In the genomic region with DNA sequence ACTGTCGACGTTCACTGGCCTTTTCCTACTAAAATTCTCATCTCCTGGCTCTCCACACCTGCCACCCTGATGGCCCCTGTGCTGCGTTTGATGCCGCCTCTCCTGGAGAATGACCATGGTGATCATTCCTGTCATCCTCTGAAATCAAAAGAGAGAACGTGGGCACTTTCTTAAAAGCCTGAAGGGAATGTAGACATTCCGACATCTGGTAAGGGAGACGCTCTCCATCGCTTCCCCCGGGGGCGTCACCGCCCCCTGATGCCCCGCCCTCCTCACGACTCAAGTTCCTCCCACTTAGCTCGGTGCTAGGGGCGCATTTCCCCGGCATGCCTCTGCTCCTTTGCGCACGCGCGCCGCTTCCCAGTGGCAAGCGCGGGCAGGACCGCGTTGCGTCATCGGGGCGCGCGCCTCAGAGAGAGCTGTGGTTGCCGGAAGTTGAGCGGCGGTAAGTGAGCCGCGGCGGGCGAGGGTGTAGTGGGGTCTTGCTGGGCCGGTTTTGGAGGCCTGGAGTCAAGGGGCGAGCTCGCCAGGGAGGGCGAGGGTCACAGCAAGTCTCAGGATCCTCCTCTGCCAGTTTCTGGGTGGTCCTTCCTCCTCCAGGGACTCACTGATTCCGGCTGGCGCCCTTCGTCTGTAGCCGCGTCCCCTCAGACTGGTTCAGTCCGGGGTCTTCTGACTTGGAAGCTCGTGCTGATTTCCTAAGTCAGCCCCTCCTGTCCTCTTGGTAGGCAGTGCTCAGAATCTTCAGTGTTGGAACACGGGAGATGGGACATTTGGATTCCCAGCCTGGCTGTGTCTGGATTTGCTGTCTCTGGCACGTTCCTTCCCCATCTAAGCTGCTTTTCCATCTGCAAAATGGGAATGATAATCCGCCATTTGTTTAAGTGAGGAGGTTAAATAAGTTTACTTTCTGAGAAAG, we compare ENCODE assay signal across 1 cellular context.
A peak's percentile ranks its signal among the peaks of the same experiment; 100 is the strongest.
TF ChIP-seq lines count a peak whose summit lies in the region.

A gene with protein sequence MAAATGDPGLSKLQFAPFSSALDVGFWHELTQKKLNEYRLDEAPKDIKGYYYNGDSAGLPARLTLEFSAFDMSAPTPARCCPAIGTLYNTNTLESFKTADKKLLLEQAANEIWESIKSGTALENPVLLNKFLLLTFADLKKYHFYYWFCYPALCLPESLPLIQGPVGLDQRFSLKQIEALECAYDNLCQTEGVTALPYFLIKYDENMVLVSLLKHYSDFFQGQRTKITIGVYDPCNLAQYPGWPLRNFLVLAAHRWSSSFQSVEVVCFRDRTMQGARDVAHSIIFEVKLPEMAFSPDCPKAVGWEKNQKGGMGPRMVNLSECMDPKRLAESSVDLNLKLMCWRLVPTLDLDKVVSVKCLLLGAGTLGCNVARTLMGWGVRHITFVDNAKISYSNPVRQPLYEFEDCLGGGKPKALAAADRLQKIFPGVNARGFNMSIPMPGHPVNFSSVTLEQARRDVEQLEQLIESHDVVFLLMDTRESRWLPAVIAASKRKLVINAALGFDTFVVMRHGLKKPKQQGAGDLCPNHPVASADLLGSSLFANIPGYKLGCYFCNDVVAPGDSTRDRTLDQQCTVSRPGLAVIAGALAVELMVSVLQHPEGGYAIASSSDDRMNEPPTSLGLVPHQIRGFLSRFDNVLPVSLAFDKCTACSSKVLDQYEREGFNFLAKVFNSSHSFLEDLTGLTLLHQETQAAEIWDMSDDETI (plus strand): TSS at position 412 of the 919 bp plus-strand sequence. CDS start 26,299 bp downstream, outside the sequence.

TF ChIP-seq in K562, 482 proteins besides CTCF, POLR2A, EP300 and RAD21 (continued from another document and continues in another):
- TF ChIP-seq, protein P1, sequence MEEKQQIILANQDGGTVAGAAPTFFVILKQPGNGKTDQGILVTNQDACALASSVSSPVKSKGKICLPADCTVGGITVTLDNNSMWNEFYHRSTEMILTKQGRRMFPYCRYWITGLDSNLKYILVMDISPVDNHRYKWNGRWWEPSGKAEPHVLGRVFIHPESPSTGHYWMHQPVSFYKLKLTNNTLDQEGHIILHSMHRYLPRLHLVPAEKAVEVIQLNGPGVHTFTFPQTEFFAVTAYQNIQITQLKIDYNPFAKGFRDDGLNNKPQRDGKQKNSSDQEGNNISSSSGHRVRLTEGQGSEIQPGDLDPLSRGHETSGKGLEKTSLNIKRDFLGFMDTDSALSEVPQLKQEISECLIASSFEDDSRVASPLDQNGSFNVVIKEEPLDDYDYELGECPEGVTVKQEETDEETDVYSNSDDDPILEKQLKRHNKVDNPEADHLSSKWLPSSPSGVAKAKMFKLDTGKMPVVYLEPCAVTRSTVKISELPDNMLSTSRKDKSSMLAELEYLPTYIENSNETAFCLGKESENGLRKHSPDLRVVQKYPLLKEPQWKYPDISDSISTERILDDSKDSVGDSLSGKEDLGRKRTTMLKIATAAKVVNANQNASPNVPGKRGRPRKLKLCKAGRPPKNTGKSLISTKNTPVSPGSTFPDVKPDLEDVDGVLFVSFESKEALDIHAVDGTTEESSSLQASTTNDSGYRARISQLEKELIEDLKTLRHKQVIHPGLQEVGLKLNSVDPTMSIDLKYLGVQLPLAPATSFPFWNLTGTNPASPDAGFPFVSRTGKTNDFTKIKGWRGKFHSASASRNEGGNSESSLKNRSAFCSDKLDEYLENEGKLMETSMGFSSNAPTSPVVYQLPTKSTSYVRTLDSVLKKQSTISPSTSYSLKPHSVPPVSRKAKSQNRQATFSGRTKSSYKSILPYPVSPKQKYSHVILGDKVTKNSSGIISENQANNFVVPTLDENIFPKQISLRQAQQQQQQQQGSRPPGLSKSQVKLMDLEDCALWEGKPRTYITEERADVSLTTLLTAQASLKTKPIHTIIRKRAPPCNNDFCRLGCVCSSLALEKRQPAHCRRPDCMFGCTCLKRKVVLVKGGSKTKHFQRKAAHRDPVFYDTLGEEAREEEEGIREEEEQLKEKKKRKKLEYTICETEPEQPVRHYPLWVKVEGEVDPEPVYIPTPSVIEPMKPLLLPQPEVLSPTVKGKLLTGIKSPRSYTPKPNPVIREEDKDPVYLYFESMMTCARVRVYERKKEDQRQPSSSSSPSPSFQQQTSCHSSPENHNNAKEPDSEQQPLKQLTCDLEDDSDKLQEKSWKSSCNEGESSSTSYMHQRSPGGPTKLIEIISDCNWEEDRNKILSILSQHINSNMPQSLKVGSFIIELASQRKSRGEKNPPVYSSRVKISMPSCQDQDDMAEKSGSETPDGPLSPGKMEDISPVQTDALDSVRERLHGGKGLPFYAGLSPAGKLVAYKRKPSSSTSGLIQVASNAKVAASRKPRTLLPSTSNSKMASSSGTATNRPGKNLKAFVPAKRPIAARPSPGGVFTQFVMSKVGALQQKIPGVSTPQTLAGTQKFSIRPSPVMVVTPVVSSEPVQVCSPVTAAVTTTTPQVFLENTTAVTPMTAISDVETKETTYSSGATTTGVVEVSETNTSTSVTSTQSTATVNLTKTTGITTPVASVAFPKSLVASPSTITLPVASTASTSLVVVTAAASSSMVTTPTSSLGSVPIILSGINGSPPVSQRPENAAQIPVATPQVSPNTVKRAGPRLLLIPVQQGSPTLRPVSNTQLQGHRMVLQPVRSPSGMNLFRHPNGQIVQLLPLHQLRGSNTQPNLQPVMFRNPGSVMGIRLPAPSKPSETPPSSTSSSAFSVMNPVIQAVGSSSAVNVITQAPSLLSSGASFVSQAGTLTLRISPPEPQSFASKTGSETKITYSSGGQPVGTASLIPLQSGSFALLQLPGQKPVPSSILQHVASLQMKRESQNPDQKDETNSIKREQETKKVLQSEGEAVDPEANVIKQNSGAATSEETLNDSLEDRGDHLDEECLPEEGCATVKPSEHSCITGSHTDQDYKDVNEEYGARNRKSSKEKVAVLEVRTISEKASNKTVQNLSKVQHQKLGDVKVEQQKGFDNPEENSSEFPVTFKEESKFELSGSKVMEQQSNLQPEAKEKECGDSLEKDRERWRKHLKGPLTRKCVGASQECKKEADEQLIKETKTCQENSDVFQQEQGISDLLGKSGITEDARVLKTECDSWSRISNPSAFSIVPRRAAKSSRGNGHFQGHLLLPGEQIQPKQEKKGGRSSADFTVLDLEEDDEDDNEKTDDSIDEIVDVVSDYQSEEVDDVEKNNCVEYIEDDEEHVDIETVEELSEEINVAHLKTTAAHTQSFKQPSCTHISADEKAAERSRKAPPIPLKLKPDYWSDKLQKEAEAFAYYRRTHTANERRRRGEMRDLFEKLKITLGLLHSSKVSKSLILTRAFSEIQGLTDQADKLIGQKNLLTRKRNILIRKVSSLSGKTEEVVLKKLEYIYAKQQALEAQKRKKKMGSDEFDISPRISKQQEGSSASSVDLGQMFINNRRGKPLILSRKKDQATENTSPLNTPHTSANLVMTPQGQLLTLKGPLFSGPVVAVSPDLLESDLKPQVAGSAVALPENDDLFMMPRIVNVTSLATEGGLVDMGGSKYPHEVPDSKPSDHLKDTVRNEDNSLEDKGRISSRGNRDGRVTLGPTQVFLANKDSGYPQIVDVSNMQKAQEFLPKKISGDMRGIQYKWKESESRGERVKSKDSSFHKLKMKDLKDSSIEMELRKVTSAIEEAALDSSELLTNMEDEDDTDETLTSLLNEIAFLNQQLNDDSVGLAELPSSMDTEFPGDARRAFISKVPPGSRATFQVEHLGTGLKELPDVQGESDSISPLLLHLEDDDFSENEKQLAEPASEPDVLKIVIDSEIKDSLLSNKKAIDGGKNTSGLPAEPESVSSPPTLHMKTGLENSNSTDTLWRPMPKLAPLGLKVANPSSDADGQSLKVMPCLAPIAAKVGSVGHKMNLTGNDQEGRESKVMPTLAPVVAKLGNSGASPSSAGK (IDR thresholded peaks at IDR 0.05) = no peak
- TF ChIP-seq ARNT (IDR thresholded peaks at IDR 0.05) (no peak), SMAD3 (CRISPR knock-in tag; conservative IDR thresholded peaks at IDR 0.05) (no peak), SMAD1 (IDR thresholded peaks at IDR 0.05; ENCODE audit: low read depth, low read length, partially characterized antibody) (peak; percentile 11), NR2C1 (IDR thresholded peaks at IDR 0.05) (no peak), NR2C1 (tag; IDR thresholded peaks at IDR 0.05) (no peak), HNRNPK (IDR thresholded peaks at IDR 0.05; ENCODE audit: low read depth, low read length, poor library complexity, severe bottlenecking) (no peak), RBM22 (IDR thresholded peaks at IDR 0.05; ENCODE audit: low read depth, low read length, poor library complexity, severe bottlenecking) (no peak), EGR1 (conservative IDR thresholded peaks at IDR 0.05) (peak; percentile 74), YBX1 (IDR thresholded peaks at IDR 0.05) (no peak), GABPB1 (CRISPR knock-in tag; IDR thresholded peaks at IDR 0.05) (peak; percentile 92), DMBX1 (CRISPR knock-in tag; IDR thresholded peaks at IDR 0.05; ENCODE audit: borderline replicate concordance) (no peak), BMI1 (IDR thresholded peaks at IDR 0.05; ENCODE audit: low read length) (no peak), ZC3H4 (CRISPR knock-in tag; IDR thresholded peaks at IDR 0.05; ENCODE audit: borderline replicate concordance) (no peak), ZNF324 (CRISPR knock-in tag; IDR thresholded peaks at IDR 0.05) (no peak), TCF3 (CRISPR knock-in tag; IDR thresholded peaks at IDR 0.05) (no peak), BRF1 (IDR thresholded peaks at IDR 0.05; ENCODE audit: borderline replicate concordance, extremely low read depth, insufficient read length) (no peak), ZNF354B (CRISPR knock-in tag; IDR thresholded peaks at IDR 0.05) (no peak), FOXA3 (CRISPR knock-in tag; conservative IDR thresholded peaks at IDR 0.05 in 1 of 2, IDR thresholded peaks at IDR 0.05 in 1 of 2) (no peak), U2AF2 (optimal IDR thresholded peaks at IDR 0.05; ENCODE audit: low read depth, low read length) (no peak), CBFA2T3 (IDR thresholded peaks at IDR 0.05) (no peak), SAP30 (IDR thresholded peaks at IDR 0.05; ENCODE audit: borderline replicate concordance, insufficient read depth, low read depth, low read length, poor library complexity, severe bottlenecking) (peak; percentile 93)
- TF ChIP-seq, protein P2, sequence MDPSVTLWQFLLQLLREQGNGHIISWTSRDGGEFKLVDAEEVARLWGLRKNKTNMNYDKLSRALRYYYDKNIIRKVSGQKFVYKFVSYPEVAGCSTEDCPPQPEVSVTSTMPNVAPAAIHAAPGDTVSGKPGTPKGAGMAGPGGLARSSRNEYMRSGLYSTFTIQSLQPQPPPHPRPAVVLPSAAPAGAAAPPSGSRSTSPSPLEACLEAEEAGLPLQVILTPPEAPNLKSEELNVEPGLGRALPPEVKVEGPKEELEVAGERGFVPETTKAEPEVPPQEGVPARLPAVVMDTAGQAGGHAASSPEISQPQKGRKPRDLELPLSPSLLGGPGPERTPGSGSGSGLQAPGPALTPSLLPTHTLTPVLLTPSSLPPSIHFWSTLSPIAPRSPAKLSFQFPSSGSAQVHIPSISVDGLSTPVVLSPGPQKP (CRISPR knock-in tag; IDR thresholded peaks at IDR 0.05) = no peak
- TF ChIP-seq, protein P3, sequence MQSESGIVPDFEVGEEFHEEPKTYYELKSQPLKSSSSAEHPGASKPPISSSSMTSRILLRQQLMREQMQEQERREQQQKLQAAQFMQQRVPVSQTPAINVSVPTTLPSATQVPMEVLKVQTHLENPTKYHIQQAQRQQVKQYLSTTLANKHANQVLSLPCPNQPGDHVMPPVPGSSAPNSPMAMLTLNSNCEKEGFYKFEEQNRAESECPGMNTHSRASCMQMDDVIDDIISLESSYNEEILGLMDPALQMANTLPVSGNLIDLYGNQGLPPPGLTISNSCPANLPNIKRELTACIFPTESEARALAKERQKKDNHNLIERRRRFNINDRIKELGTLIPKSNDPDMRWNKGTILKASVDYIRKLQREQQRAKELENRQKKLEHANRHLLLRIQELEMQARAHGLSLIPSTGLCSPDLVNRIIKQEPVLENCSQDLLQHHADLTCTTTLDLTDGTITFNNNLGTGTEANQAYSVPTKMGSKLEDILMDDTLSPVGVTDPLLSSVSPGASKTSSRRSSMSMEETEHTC (IDR thresholded peaks at IDR 0.05) = no peak; the same call in 1 of the 2 replicates
- TF ChIP-seq, protein P4, sequence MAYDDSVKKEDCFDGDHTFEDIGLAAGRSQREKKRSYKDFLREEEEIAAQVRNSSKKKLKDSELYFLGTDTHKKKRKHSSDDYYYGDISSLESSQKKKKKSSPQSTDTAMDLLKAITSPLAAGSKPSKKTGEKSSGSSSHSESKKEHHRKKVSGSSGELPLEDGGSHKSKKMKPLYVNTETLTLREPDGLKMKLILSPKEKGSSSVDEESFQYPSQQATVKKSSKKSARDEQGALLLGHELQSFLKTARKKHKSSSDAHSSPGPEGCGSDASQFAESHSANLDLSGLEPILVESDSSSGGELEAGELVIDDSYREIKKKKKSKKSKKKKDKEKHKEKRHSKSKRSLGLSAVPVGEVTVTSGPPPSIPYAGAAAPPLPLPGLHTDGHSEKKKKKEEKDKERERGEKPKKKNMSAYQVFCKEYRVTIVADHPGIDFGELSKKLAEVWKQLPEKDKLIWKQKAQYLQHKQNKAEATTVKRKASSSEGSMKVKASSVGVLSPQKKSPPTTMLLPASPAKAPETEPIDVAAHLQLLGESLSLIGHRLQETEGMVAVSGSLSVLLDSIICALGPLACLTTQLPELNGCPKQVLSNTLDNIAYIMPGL (CRISPR knock-in tag; IDR thresholded peaks at IDR 0.05) = no peak
- TF ChIP-seq, protein P5, sequence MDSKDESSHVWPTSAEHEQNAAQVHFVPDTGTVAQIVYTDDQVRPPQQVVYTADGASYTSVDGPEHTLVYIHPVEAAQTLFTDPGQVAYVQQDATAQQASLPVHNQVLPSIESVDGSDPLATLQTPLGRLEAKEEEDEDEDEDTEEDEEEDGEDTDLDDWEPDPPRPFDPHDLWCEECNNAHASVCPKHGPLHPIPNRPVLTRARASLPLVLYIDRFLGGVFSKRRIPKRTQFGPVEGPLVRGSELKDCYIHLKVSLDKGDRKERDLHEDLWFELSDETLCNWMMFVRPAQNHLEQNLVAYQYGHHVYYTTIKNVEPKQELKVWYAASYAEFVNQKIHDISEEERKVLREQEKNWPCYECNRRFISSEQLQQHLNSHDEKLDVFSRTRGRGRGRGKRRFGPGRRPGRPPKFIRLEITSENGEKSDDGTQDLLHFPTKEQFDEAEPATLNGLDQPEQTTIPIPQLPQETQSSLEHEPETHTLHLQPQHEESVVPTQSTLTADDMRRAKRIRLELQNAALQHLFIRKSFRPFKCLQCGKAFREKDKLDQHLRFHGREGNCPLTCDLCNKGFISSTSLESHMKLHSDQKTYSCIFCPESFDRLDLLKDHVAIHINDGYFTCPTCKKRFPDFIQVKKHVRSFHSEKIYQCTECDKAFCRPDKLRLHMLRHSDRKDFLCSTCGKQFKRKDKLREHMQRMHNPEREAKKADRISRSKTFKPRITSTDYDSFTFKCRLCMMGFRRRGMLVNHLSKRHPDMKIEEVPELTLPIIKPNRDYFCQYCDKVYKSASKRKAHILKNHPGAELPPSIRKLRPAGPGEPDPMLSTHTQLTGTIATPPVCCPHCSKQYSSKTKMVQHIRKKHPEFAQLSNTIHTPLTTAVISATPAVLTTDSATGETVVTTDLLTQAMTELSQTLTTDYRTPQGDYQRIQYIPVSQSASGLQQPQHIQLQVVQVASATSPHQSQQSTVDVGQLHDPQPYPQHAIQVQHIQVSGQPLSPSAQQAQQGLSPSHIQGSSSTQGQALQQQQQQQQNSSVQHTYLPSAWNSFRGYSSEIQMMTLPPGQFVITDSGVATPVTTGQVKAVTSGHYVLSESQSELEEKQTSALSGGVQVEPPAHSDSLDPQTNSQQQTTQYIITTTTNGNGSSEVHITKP (IDR thresholded peaks at IDR 0.05; ENCODE audit: partially characterized antibody) = peak; percentile 98
- TF ChIP-seq, protein P6, sequence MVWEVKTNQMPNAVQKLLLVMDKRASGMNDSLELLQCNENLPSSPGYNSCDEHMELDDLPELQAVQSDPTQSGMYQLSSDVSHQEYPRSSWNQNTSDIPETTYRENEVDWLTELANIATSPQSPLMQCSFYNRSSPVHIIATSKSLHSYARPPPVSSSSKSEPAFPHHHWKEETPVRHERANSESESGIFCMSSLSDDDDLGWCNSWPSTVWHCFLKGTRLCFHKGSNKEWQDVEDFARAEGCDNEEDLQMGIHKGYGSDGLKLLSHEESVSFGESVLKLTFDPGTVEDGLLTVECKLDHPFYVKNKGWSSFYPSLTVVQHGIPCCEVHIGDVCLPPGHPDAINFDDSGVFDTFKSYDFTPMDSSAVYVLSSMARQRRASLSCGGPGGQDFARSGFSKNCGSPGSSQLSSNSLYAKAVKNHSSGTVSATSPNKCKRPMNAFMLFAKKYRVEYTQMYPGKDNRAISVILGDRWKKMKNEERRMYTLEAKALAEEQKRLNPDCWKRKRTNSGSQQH (CRISPR knock-in tag; IDR thresholded peaks at IDR 0.05) = no peak
